Comparison of ENCODE assay signal across 9 cellular contexts in the genomic region with DNA sequence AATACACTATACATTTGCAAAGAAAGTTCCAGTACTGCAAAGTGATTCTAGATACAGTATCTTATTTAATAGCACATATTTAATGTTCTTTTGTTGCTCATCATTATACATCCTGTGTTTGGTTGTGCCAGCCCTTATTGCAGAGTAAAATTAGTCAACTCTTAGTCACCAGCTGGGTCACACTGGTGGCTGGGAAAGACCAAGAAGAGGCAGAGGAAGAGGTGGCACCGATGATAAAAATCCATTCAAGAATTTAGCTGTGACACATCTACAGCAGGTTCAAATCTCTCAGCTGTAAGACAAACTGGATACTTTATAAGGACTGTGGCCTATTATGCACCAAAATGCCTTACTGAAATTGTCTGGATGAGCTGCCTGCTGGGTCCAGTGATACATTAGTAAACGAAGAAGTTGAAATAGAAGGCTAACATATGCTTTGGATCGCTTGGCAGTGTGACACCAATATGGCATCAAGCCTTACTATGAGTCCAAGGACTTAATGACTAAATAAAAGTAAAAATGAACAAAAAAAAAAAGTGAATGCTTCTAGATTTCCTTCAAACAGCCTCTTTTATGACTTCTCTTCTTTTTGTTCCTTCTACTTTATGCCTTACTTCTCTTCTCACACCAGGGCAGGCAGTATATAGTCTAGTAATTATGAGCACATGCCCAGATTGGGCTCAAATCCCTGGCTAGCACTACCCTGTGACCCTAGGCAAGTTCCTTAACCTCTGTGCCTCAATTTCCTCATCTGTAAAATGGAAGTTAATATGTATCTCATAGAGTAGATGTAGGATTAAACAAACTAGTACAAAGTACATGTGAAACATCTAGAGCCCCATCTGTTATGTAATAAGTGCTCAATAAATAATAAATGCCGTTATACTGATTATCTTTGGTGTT. TPM values are rescaled to one million over a fixed set of nuclear protein-coding genes. Genes with fewer than 3 reads are reported as not detected.
A peak's percentile ranks its signal among the peaks of the same experiment; 100 is the strongest.
DNase-seq lines count a peak whose midpoint lies in the region; ATAC-seq and TF ChIP-seq lines count a peak whose summit lies in the region.
"Had no signal": no experiment of that assay in that cellular context is flagged by ENCODE, and none has a peak within 500 bp of the region (broad histone marks: within the 10 kb centered on the region; RNA-seq: fewer than 3 reads in every experiment).

No MANE protein-coding gene starts in this region.

- POLR2A ChIA-PET in activated CD4-positive, alpha-beta T cell treated with anti-CD3 and anti-CD28 coated beads, Interleukin-2, amount 10 ng/mL, durations not matched to agents 7 days and 5 days (lab: Charles Lee) = no interaction called here

- no peaks in the 10 kb centered on the region for H3K9me3 Mint-ChIP-seq in activated CD4-positive, alpha-beta T cell treated with anti-CD3 and anti-CD28 coated beads, Interleukin-2, amount 10 ng/mL, durations not matched to agents 7 days and 5 days
- H3K9me3 Mint-ChIP-seq in nephron progenitor cell = no peaks in the 10 kb centered on the region

- CTCF ChIA-PET in activated CD4-positive, alpha-beta T cell treated with anti-CD3 and anti-CD28 coated beads, Interleukin-2, amount 10 ng/mL, durations not matched to agents 7 days and 5 days (lab: Charles Lee) = interaction anchor here (0.9 to 1.7 kb wide), 9 partner anchors 9 to 374 kb away, joined by 3 to 22 read pairs (median 3); no protein-coding TSS in a partner anchor

- ATAC-seq in esophagus mucosa = peak; percentile 63
- ATAC-seq in GM18517 (IDR thresholded peaks at IDR 0.05; ENCODE audit: unreplicated experiment) = no peak
- ATAC-seq in HG02852 (IDR thresholded peaks at IDR 0.05; ENCODE audit: unreplicated experiment) = no peak

- no peak overlapping the region for H3K27ac Mint-ChIP-seq in activated CD4-positive, alpha-beta T cell treated with anti-CD3 and anti-CD28 coated beads, Interleukin-2, amount 10 ng/mL, durations not matched to agents 7 days and 5 days
- H3K27ac Mint-ChIP-seq in nephron progenitor cell = no peak overlapping the region

- H3K27me3 Mint-ChIP-seq in activated CD4-positive, alpha-beta T cell treated with anti-CD3 and anti-CD28 coated beads, Interleukin-2, amount 10 ng/mL, durations not matched to agents 7 days and 5 days = no peaks in the 10 kb centered on the region
- peaks cover 2% of the 10 kb centered on the region for H3K27me3 Mint-ChIP-seq in nephron progenitor cell (ENCODE audit: low read depth, poor library complexity)

- no peak for TF ChIP-seq CTCF in nephron progenitor cell (IDR thresholded peaks at IDR 0.05)

- peak; percentile 51 for DNase-seq in activated CD4-positive, alpha-beta T cell treated with anti-CD3 and anti-CD28 coated beads for 48 hours
- DNase-seq in activated CD4-positive, alpha-beta T cell treated with anti-CD3 and anti-CD28 coated beads, Interleukin-2, amount 10 ng/mL, durations not matched to agents 7 days and 5 days = no peak
- DNase-seq in SW480 (ENCODE audit: low spot score) = peak; percentile 25
- peak; percentile 7 for DNase-seq in stimulated activated CD4-positive, alpha-beta T cell treated with anti-CD3 and anti-CD28 coated beads, Interleukin-4, amount 100 ng/mL, for 1 hour
- no peak for DNase-seq in nephron progenitor cell
- DNase-seq: AML-193 had no signal

- H3K36me3 Mint-ChIP-seq in activated CD4-positive, alpha-beta T cell treated with anti-CD3 and anti-CD28 coated beads, Interleukin-2, amount 10 ng/mL, durations not matched to agents 7 days and 5 days (ENCODE audit: low read depth) = peaks cover 16% of the 10 kb centered on the region
- H3K36me3 Mint-ChIP-seq in nephron progenitor cell (ENCODE audit: low read depth) = peaks cover 19% of the 10 kb centered on the region

- H3K4me3 Mint-ChIP-seq in activated CD4-positive, alpha-beta T cell treated with anti-CD3 and anti-CD28 coated beads, Interleukin-2, amount 10 ng/mL, durations not matched to agents 7 days and 5 days = no peak overlapping the region
- H3K4me3 Mint-ChIP-seq in nephron progenitor cell = no peak overlapping the region

- H3K4me1 Mint-ChIP-seq in activated CD4-positive, alpha-beta T cell treated with anti-CD3 and anti-CD28 coated beads, Interleukin-2, amount 10 ng/mL, durations not matched to agents 7 days and 5 days = peaks cover 8% of the 10 kb centered on the region
- no peaks in the 10 kb centered on the region for H3K4me1 Mint-ChIP-seq in nephron progenitor cell

RNA-seq across cellular contexts. Expression of gene RNF8, which starts 29.4 kb away (rescaled TPM):
- 10 to 100 TPM; 23.1 to 25.2 TPM for total RNA-seq in activated CD4-positive, alpha-beta T cell treated with anti-CD3 and anti-CD28 coated beads, Interleukin-2, amount 10 ng/mL, durations not matched to agents 7 days and 5 days
- 19.0 TPM for total RNA-seq in esophagus mucosa

Comparison
In these comparisons a context has a peak if more than half of its experiments do, and no peak if none do; other contexts are left out.
1. DNase-seq: peak in activated CD4-positive, alpha-beta T cell treated with anti-CD3 and anti-CD28 coated beads for 48 hours (single experiment), SW480 (single experiment) and stimulated activated CD4-positive, alpha-beta T cell treated with anti-CD3 and anti-CD28 coated beads, Interleukin-4, amount 100 ng/mL, for 1 hour (single experiment); none in activated CD4-positive, alpha-beta T cell treated with anti-CD3 and anti-CD28 coated beads, Interleukin-2, amount 10 ng/mL, durations not matched to agents 7 days and 5 days (single experiment) and nephron progenitor cell (single experiment).